In genomic region chr16:29156511-29156910, GRCh38 we compare ENCODE assay signal across 12 cellular contexts.
DNase-seq lines count a peak whose midpoint lies in the region; ATAC-seq and TF ChIP-seq lines count a peak whose summit lies in the region.
"Had no signal": no experiment of that assay in that cellular context is flagged by ENCODE, and none has a peak within 500 bp of the region (broad histone marks: within the 10 kb centered on the region; RNA-seq: fewer than 3 reads in every experiment).

No MANE protein-coding gene starts in this region.

- H3K27me3 Mint-ChIP-seq in activated T-helper 2 cell treated with anti-CD3 and anti-CD28 coated beads, Interferon-gamma antibody, Interleukin-2, Interleukin-4, amounts not matched to agents 10 μg/mL and 5 μg/mL and 100 μg/mL, durations not matched to agents 14 hours and 24 hours and 36 hours (ENCODE audit: low read depth): no peaks in the 10 kb centered on the region
- H3K27me3 Mint-ChIP-seq in immature natural killer cell (ENCODE audit: low read depth in 3 of 3): peaks cover 0 to 7% (median 3%) of the 10 kb centered on the region in 3 donors

- peak overlapping the region; percentile 61 for H3K9ac ChIP-seq in SK-N-SH
- H3K9ac ChIP-seq in stomach smooth muscle (ENCODE audit: low read length in 2 of 2): no peak overlapping the region

- peaks cover 11% of the 10 kb centered on the region for H3K4me1 Mint-ChIP-seq in activated T-helper 2 cell treated with anti-CD3 and anti-CD28 coated beads, Interferon-gamma antibody, Interleukin-2, Interleukin-4, amounts not matched to agents 10 μg/mL and 5 μg/mL and 100 μg/mL, durations not matched to agents 14 hours and 24 hours and 36 hours (ENCODE audit: low read depth)
- peaks cover 61 to 62% of the 10 kb centered on the region in 2 donors for H3K4me1 Mint-ChIP-seq in immature natural killer cell

- H3K27ac ChIP-seq in SK-N-SH (ENCODE audit: low read depth in 2 of 2, low read length in 1 of 2): peak overlapping the region in 1 of 2 experiments; percentile 82; a peak in 2 of 4 replicates
- H3K27ac ChIP-seq in stomach smooth muscle (ENCODE audit: low read length): peak overlapping the region; percentile 37

- CTCF ChIA-PET in SK-N-SH (lab: Yijun Ruan, JAX): no interaction called here

- H3K4me3 ChIP-seq in SK-N-SH (ENCODE audit: low read depth in 2 of 2, low read length in 1 of 2) (no peak overlapping the region), stomach smooth muscle (ENCODE audit: low read length in 2 of 2) (no peak overlapping the region)

- H3K9me2 ChIP-seq in SK-N-SH: no peaks in the 10 kb centered on the region

- H3K36me3 ChIP-seq in SK-N-SH (replicated peaks in 1 of 2; ENCODE audit: control insufficient read depth in 1 of 2, insufficient read depth in 2 of 2, low read length in 1 of 2) (no peaks in the 10 kb centered on the region), stomach smooth muscle (ENCODE audit: control insufficient read depth in 2 of 2, insufficient read depth in 2 of 2, low read length in 2 of 2) (no peaks in the 10 kb centered on the region)

- H3K27me3 ChIP-seq in SK-N-SH (ENCODE audit: insufficient read depth): no peaks in the 10 kb centered on the region
- no peaks in the 10 kb centered on the region for H3K27me3 ChIP-seq in stomach smooth muscle (ENCODE audit: control insufficient read depth in 1 of 2, insufficient read depth in 2 of 2, low read length in 2 of 2)

- TF ChIP-seq RAD21 in SK-N-SH (IDR thresholded peaks at IDR 0.05; ENCODE audit: low read length): no peak

- H3K4me3 Mint-ChIP-seq in activated T-helper 2 cell treated with anti-CD3 and anti-CD28 coated beads, Interferon-gamma antibody, Interleukin-2, Interleukin-4, amounts not matched to agents 10 μg/mL and 5 μg/mL and 100 μg/mL, durations not matched to agents 14 hours and 24 hours and 36 hours (ENCODE audit: low read depth): no peak overlapping the region
- H3K4me3 Mint-ChIP-seq in immature natural killer cell: peak overlapping the region in 1 of 5 donors; percentile 31
- H3K4me3 Mint-ChIP-seq: neural crest cell had no signal

- H3K9me3 Mint-ChIP-seq in activated T-helper 2 cell treated with anti-CD3 and anti-CD28 coated beads, Interferon-gamma antibody, Interleukin-2, Interleukin-4, amounts not matched to agents 10 μg/mL and 5 μg/mL and 100 μg/mL, durations not matched to agents 14 hours and 24 hours and 36 hours: no peaks in the 10 kb centered on the region
- no peaks in the 10 kb centered on the region for H3K9me3 Mint-ChIP-seq in immature natural killer cell
- H3K9me3 Mint-ChIP-seq: neural crest cell had no signal

- no peak overlapping the region for H2AFZ ChIP-seq in SK-N-SH (ENCODE audit: low read depth)

- DNase-seq in SK-N-SH: no peak
- DNase-seq in activated T-helper 2 cell treated with anti-CD3 and anti-CD28 coated beads, Interferon-gamma antibody, Interleukin-2, Interleukin-4, amounts not matched to agents 10 μg/mL and 5 μg/mL and 100 μg/mL, durations not matched to agents 14 hours and 24 hours and 36 hours (ENCODE audit: low spot score): no peak
- no peak for DNase-seq in immature natural killer cell
- DNase-seq in LoVo (ENCODE audit: low spot score): no peak
- DNase-seq in DMS153 treated with DMSO at 0.1 percent for 48 hours (lab: John Stamatoyannopoulos, UW; ENCODE audit: unreplicated experiment): no peak
- DNase-seq: 8988T; activated CD4-positive, alpha-beta T cell treated with anti-CD3 and anti-CD28 coated beads, Interleukin-2, amount 50 U/mL, for 4 hours; NCI-H1092 had no signal

- H3K36me3 Mint-ChIP-seq in activated T-helper 2 cell treated with anti-CD3 and anti-CD28 coated beads, Interferon-gamma antibody, Interleukin-2, Interleukin-4, amounts not matched to agents 10 μg/mL and 5 μg/mL and 100 μg/mL, durations not matched to agents 14 hours and 24 hours and 36 hours (ENCODE audit: low read depth): peaks cover 18% of the 10 kb centered on the region
- H3K36me3 Mint-ChIP-seq in immature natural killer cell: peaks cover 13 to 27% (median 20%) of the 10 kb centered on the region in 3 donors

- H3K79me2 ChIP-seq in SK-N-SH (ENCODE audit: insufficient read depth): no peaks in the 10 kb centered on the region

- whole genome bisulfite sequencing in SK-N-SH (ENCODE audit: low lambda C conversion rate): 89% methylated on average over 11 of the region's 11 CpGs

- intact Hi-C loops in activated T-helper 2 cell treated with anti-CD3 and anti-CD28 coated beads, Interferon-gamma antibody, Interleukin-2, Interleukin-4, amounts not matched to agents 10 μg/mL and 5 μg/mL and 100 μg/mL, durations not matched to agents 14 hours and 24 hours and 36 hours (cut with micrococcal nuclease): no loop called here

- no peaks in the 10 kb centered on the region for H4K20me1 ChIP-seq in SK-N-SH (ENCODE audit: insufficient read depth)

- H3K4me2 ChIP-seq in SK-N-SH: peak overlapping the region; percentile 34

- POLR2A ChIA-PET in SK-N-SH (lab: Yijun Ruan, JAX): no interaction called here

- H3K9me3 ChIP-seq in SK-N-SH (no peaks in the 10 kb centered on the region), stomach smooth muscle (ENCODE audit: control insufficient read depth in 2 of 2, low read length in 2 of 2) (no peaks in the 10 kb centered on the region)

- peaks cover 12 to 32% of the 10 kb centered on the region in 2 experiments; a peak in 3 of 4 replicates for H3K4me1 ChIP-seq in SK-N-SH (ENCODE audit: control insufficient read depth in 1 of 2, insufficient read depth in 2 of 2, low read depth in 1 of 2, low read length in 1 of 2)
- H3K4me1 ChIP-seq in stomach smooth muscle (ENCODE audit: control insufficient read depth, insufficient read depth, low read length): peaks cover 11% of the 10 kb centered on the region

- TF ChIP-seq EP300 in SK-N-SH (IDR thresholded peaks at IDR 0.05; ENCODE audit: borderline replicate concordance in 1 of 2, low read depth in 1 of 2, low read length in 1 of 2): no peak

- no peak for TF ChIP-seq CTCF in SK-N-SH (IDR thresholded peaks at IDR 0.05)

- H3K27ac Mint-ChIP-seq in activated T-helper 2 cell treated with anti-CD3 and anti-CD28 coated beads, Interferon-gamma antibody, Interleukin-2, Interleukin-4, amounts not matched to agents 10 μg/mL and 5 μg/mL and 100 μg/mL, durations not matched to agents 14 hours and 24 hours and 36 hours: peak overlapping the region; percentile 66
- H3K27ac Mint-ChIP-seq in immature natural killer cell: peak overlapping the region; percentile 74 to 91 (median 78)

- H3F3A ChIP-seq in SK-N-SH (replicated peaks; ENCODE audit: insufficient read depth): no peaks in the 10 kb centered on the region

- ATAC-seq in SK-N-SH treated with all-trans-retinoic acid at 6 μM for 48 hours (no peak), GM18511 (IDR thresholded peaks at IDR 0.05; ENCODE audit: unreplicated experiment) (no peak)

TF ChIP-seq in SK-N-SH, 30 proteins besides CTCF, POLR2A, EP300 and RAD21 (continues in another document):
- no peak for TF ChIP-seq USF1 (IDR thresholded peaks at IDR 0.05; ENCODE audit: borderline replicate concordance, low read depth)
- TF ChIP-seq RXRA (IDR thresholded peaks at IDR 0.05; ENCODE audit: borderline replicate concordance, low read depth): no peak
- no peak for TF ChIP-seq EZH2phosphoT487 (IDR thresholded peaks at IDR 0.05; ENCODE audit: borderline replicate concordance, low read depth)
- TF ChIP-seq FOXJ3 (CRISPR knock-in tag; IDR thresholded peaks at IDR 0.05): no peak
- TF ChIP-seq TEAD4 (IDR thresholded peaks at IDR 0.05; ENCODE audit: borderline replicate concordance, insufficient read depth): no peak
- no peak for TF ChIP-seq MXI1 (IDR thresholded peaks at IDR 0.05; ENCODE audit: low read depth, low read length)
- no peak for TF ChIP-seq IRF3 (IDR thresholded peaks at IDR 0.05; ENCODE audit: low read depth, low read length)

TF ChIP-seq in SK-N-SH treated with all-trans-retinoic acid at 6 μM for 48 hours, 23 proteins besides CTCF, POLR2A, EP300 and RAD21:
- no peak for TF ChIP-seq ZNF565 (CRISPR knock-in tag; conservative IDR thresholded peaks at IDR 0.05; ENCODE audit: low read depth)
- TF ChIP-seq BACH2 (CRISPR knock-in tag; IDR thresholded peaks at IDR 0.05; ENCODE audit: borderline replicate concordance): no peak
- TF ChIP-seq TCF4 (CRISPR knock-in tag; IDR thresholded peaks at IDR 0.05; ENCODE audit: borderline replicate concordance): no peak
- no peak for TF ChIP-seq TOX (CRISPR knock-in tag; IDR thresholded peaks at IDR 0.05; ENCODE audit: borderline replicate concordance)
- TF ChIP-seq PATZ1 (CRISPR knock-in tag; IDR thresholded peaks at IDR 0.05; ENCODE audit: borderline replicate concordance): no peak
- no peak for TF ChIP-seq ESRRG (CRISPR knock-in tag; IDR thresholded peaks at IDR 0.05)
- no peak for TF ChIP-seq OSR1 (CRISPR knock-in tag; IDR thresholded peaks at IDR 0.05)
- no peak for TF ChIP-seq ARNTL (CRISPR knock-in tag; IDR thresholded peaks at IDR 0.05; ENCODE audit: borderline replicate concordance, low read depth)
